38 cellular contexts compared by ENCODE assay signal in the genomic region with DNA sequence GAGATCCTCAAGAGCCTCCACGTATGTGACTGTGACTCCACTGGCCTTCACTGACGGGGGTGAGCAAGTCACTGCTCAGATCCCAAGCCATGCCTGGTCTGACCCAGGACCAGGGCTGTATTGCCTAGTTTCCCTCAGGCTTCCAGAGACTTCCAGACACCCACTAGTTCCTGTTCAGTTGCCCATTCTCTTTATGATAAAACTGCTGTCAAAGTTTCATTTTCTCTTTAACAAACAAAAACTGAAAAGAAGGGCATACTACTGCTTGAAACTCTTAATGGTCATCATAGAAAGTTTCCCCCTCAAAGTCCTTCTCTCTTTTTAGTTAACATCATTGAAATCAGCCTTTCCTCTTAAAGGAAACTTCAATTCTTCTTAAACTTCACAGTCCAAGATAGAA.
"Had no signal": no experiment of that assay in that cellular context is flagged by ENCODE, and none has a peak within 500 bp of the region (broad histone marks: within the 10 kb centered on the region; RNA-seq: fewer than 3 reads in every experiment).

No MANE protein-coding gene starts in this region.

- H3K27ac Mint-ChIP-seq: activated B cell treated with CpG ODN at 0.5 μM for 24 hours; activated CD4-positive, alpha-beta memory T cell treated with anti-CD3 and anti-CD28 coated beads, Interleukin-2, amount 10 ng/mL, durations not matched to agents 7 days and 5 days; activated CD4-positive, alpha-beta T cell treated with anti-CD3 and anti-CD28 coated beads for 36 hours; activated CD4-positive, alpha-beta T cell treated with anti-CD3 and anti-CD28 coated beads, Interleukin-2, amount 10 ng/mL, durations not matched to agents 7 days and 5 days; activated CD8-positive, alpha-beta memory T cell treated with anti-CD3 and anti-CD28 coated beads, Interleukin-2, amount 10 ng/mL, durations not matched to agents 7 days and 5 days; activated CD8-positive, alpha-beta T cell treated with anti-CD3 and anti-CD28 coated beads, Interleukin-2, amount 10 ng/mL, durations not matched to agents 7 days and 5 days; activated naive CD4-positive, alpha-beta T cell treated with anti-CD3 and anti-CD28 coated beads for 36 hours; activated naive CD4-positive, alpha-beta T cell treated with anti-CD3 and anti-CD28 coated beads, Interleukin-2, amount 50 U/mL, for 72 hours; activated naive CD8-positive, alpha-beta T cell treated with anti-CD3 and anti-CD28 coated beads for 36 hours; activated T-cell treated with anti-CD3 and anti-CD28 coated beads, Interleukin-2, amount 50 U/mL, for 72 hours; activated T-helper 1 cell treated with anti-CD3 and anti-CD28 coated beads, Interleukin-12 subunit alpha, Interleukin-12 subunit beta, Interleukin-2, Interleukin-4 antibody, amounts not matched to agents 30 ng/mL and 10 ng/mL and 1 ng/mL, durations not matched to agents 14 hours and 24 hours and 36 hours; activated T-helper 17 cell treated with anti-CD3 and anti-CD28 coated beads, Interleukin-2, amount 50 U/mL, for 72 hours; T-helper 1 cell treated with Interleukin-12 subunit alpha and Interleukin-12 subunit beta and Interleukin-4 antibody, amounts not matched to agents 30 μg/mL and 1 μg/mL, for 36 hours; T-helper 2 cell treated with Interferon-gamma antibody and Interleukin-4, amounts not matched to agents 5 μg/mL and 100 μg/mL, for 36 hours had no signal

- ATAC-seq: activated CD4-positive, alpha-beta T cell treated with anti-CD3 and anti-CD28 coated beads for 36 hours; activated CD8-positive, alpha-beta memory T cell treated with anti-CD3 and anti-CD28 coated beads, Interleukin-2, amount 10 ng/mL, durations not matched to agents 7 days and 5 days; activated CD8-positive, alpha-beta T cell treated with anti-CD3 and anti-CD28 coated beads, Interleukin-2, amount 10 ng/mL, durations not matched to agents 7 days and 5 days; activated naive CD4-positive, alpha-beta T cell treated with anti-CD3 and anti-CD28 coated beads, Interleukin-2, amount 50 U/mL, for 72 hours; activated T-cell treated with anti-CD3 and anti-CD28 coated beads, Interleukin-2, amount 50 U/mL, for 4 hours; activated T-cell treated with anti-CD3 and anti-CD28 coated beads, Interleukin-2, amount 50 U/mL, for 72 hours; activated T-helper 17 cell treated with anti-CD3 and anti-CD28 coated beads, Interleukin-2, amount 50 U/mL, for 72 hours; body of pancreas had no signal

- H3K27me3 ChIP-seq: adrenal gland, body of pancreas, brain microvascular endothelial cell, breast epithelium, cardiac muscle cell had no signal

- DNase-seq: activated B cell treated with CpG ODN at 0.5 μM for 24 hours; activated CD4-positive, alpha-beta memory T cell treated with anti-CD3 and anti-CD28 coated beads, Interleukin-2, amount 10 ng/mL, durations not matched to agents 7 days and 5 days; activated CD4-positive, alpha-beta T cell treated with anti-CD3 and anti-CD28 coated beads for 1 hour; activated CD4-positive, alpha-beta T cell treated with anti-CD3 and anti-CD28 coated beads for 36 hours; activated CD4-positive, alpha-beta T cell treated with anti-CD3 and anti-CD28 coated beads for 48 hours; activated CD4-positive, alpha-beta T cell treated with anti-CD3 and anti-CD28 coated beads, Interleukin-2, amount 10 ng/mL, durations not matched to agents 7 days and 5 days; activated CD4-positive, alpha-beta T cell treated with anti-CD3 and anti-CD28 coated beads, Interleukin-2, amount 50 U/mL, for 48 hours; activated CD8-positive, alpha-beta memory T cell treated with anti-CD3 and anti-CD28 coated beads for 24 hours; activated CD8-positive, alpha-beta memory T cell treated with anti-CD3 and anti-CD28 coated beads, Interleukin-2, amount 10 ng/mL, durations not matched to agents 7 days and 5 days; activated CD8-positive, alpha-beta memory T cell treated with anti-CD3 and anti-CD28 coated beads, Interleukin-2, amount 50 U/mL, for 48 hours; activated CD8-positive, alpha-beta T cell treated with anti-CD3 and anti-CD28 coated beads, Interleukin-2, amount 10 ng/mL, durations not matched to agents 7 days and 5 days; activated effector memory CD4-positive, alpha-beta T cell treated with anti-CD3 and anti-CD28 coated beads, Interleukin-2, amount 50 U/mL, for 16 hours; activated gamma-delta T cell treated with Interleukin-2 at 50 U/mL for 16 hours; activated naive CD4-positive, alpha-beta T cell; activated naive CD4-positive, alpha-beta T cell treated with anti-CD3 and anti-CD28 coated beads for 36 hours; activated naive CD4-positive, alpha-beta T cell treated with anti-CD3 and anti-CD28 coated beads, Interleukin-2, amount 50 U/mL, for 16 hours; activated naive CD8-positive, alpha-beta T cell treated with anti-CD3 and anti-CD28 coated beads for 36 hours; activated T-cell treated with anti-CD3 and anti-CD28 coated beads, Interleukin-2, amount 50 U/mL, for 4 hours; activated T-cell treated with anti-CD3 and anti-CD28 coated beads, Interleukin-2, amount 50 U/mL, for 72 hours; adrenal gland; amniotic stem cell; aorta; body of pancreas; brain microvascular endothelial cell; caudate nucleus; cerebellar nuclear complex; T-helper 1 cell; T-helper 2 cell; T-helper 9 cell had no signal

- H3K4me3 ChIP-seq: adrenal gland, body of pancreas, breast epithelium, cardiac muscle cell had no signal

- H3K4me3 Mint-ChIP-seq: activated B cell treated with CpG ODN at 0.5 μM for 24 hours; activated CD4-positive, alpha-beta memory T cell treated with anti-CD3 and anti-CD28 coated beads, Interleukin-2, amount 10 ng/mL, durations not matched to agents 7 days and 5 days; activated CD4-positive, alpha-beta T cell treated with anti-CD3 and anti-CD28 coated beads for 36 hours; activated CD4-positive, alpha-beta T cell treated with anti-CD3 and anti-CD28 coated beads, Interleukin-2, amount 10 ng/mL, durations not matched to agents 7 days and 5 days; activated CD8-positive, alpha-beta memory T cell treated with anti-CD3 and anti-CD28 coated beads, Interleukin-2, amount 10 ng/mL, durations not matched to agents 7 days and 5 days; activated CD8-positive, alpha-beta T cell treated with anti-CD3 and anti-CD28 coated beads, Interleukin-2, amount 10 ng/mL, durations not matched to agents 7 days and 5 days; activated naive CD4-positive, alpha-beta T cell treated with anti-CD3 and anti-CD28 coated beads for 36 hours; activated naive CD8-positive, alpha-beta T cell treated with anti-CD3 and anti-CD28 coated beads for 36 hours; activated T-cell treated with anti-CD3 and anti-CD28 coated beads, Interleukin-2, amount 50 U/mL, for 4 hours; activated T-cell treated with anti-CD3 and anti-CD28 coated beads, Interleukin-2, amount 50 U/mL, for 72 hours; activated T-helper 1 cell treated with anti-CD3 and anti-CD28 coated beads, Interleukin-12 subunit alpha, Interleukin-12 subunit beta, Interleukin-2, Interleukin-4 antibody, amounts not matched to agents 30 ng/mL and 10 ng/mL and 1 ng/mL, durations not matched to agents 14 hours and 24 hours and 36 hours; activated T-helper 17 cell treated with anti-CD3 and anti-CD28 coated beads, Interleukin-2, amount 50 U/mL, for 72 hours; central memory CD8-positive, alpha-beta T cell; T-helper 1 cell treated with Interleukin-12 subunit alpha and Interleukin-12 subunit beta and Interleukin-4 antibody, amounts not matched to agents 30 μg/mL and 1 μg/mL, for 36 hours; T-helper 2 cell treated with Interferon-gamma antibody and Interleukin-4, amounts not matched to agents 5 μg/mL and 100 μg/mL, for 36 hours had no signal

- H3K27me3 Mint-ChIP-seq: activated B cell treated with CpG ODN at 0.5 μM for 24 hours; activated CD4-positive, alpha-beta memory T cell treated with anti-CD3 and anti-CD28 coated beads, Interleukin-2, amount 10 ng/mL, durations not matched to agents 7 days and 5 days; activated CD4-positive, alpha-beta T cell treated with anti-CD3 and anti-CD28 coated beads for 36 hours; activated CD4-positive, alpha-beta T cell treated with anti-CD3 and anti-CD28 coated beads, Interleukin-2, amount 10 ng/mL, durations not matched to agents 7 days and 5 days; activated CD8-positive, alpha-beta memory T cell treated with anti-CD3 and anti-CD28 coated beads, Interleukin-2, amount 10 ng/mL, durations not matched to agents 7 days and 5 days; activated naive CD8-positive, alpha-beta T cell treated with anti-CD3 and anti-CD28 coated beads for 36 hours; central memory CD8-positive, alpha-beta T cell had no signal

- H3K27ac ChIP-seq: adrenal gland, body of pancreas, brain microvascular endothelial cell, breast epithelium, cardiac muscle cell, VCaP had no signal

- H3K36me3 Mint-ChIP-seq: activated CD8-positive, alpha-beta memory T cell treated with anti-CD3 and anti-CD28 coated beads, Interleukin-2, amount 10 ng/mL, durations not matched to agents 7 days and 5 days; activated naive CD4-positive, alpha-beta T cell treated with anti-CD3 and anti-CD28 coated beads, Interleukin-2, amount 50 U/mL, for 72 hours; activated naive CD8-positive, alpha-beta T cell treated with anti-CD3 and anti-CD28 coated beads for 36 hours had no signal

- H3K4me1 ChIP-seq: adrenal gland, breast epithelium had no signal

- H3K36me3 ChIP-seq: adrenal gland, brain microvascular endothelial cell, breast epithelium, cardiac muscle cell had no signal

- H3K4me1 Mint-ChIP-seq: activated B cell treated with CpG ODN at 0.5 μM for 24 hours; activated CD4-positive, alpha-beta memory T cell treated with anti-CD3 and anti-CD28 coated beads, Interleukin-2, amount 10 ng/mL, durations not matched to agents 7 days and 5 days; activated CD4-positive, alpha-beta T cell treated with anti-CD3 and anti-CD28 coated beads for 36 hours; activated CD4-positive, alpha-beta T cell treated with anti-CD3 and anti-CD28 coated beads, Interleukin-2, amount 10 ng/mL, durations not matched to agents 7 days and 5 days; activated CD8-positive, alpha-beta memory T cell treated with anti-CD3 and anti-CD28 coated beads, Interleukin-2, amount 10 ng/mL, durations not matched to agents 7 days and 5 days; activated naive CD8-positive, alpha-beta T cell treated with anti-CD3 and anti-CD28 coated beads for 36 hours; activated T-helper 17 cell treated with anti-CD3 and anti-CD28 coated beads, Interleukin-2, amount 50 U/mL, for 72 hours; central memory CD8-positive, alpha-beta T cell had no signal
